In the genomic region with DNA sequence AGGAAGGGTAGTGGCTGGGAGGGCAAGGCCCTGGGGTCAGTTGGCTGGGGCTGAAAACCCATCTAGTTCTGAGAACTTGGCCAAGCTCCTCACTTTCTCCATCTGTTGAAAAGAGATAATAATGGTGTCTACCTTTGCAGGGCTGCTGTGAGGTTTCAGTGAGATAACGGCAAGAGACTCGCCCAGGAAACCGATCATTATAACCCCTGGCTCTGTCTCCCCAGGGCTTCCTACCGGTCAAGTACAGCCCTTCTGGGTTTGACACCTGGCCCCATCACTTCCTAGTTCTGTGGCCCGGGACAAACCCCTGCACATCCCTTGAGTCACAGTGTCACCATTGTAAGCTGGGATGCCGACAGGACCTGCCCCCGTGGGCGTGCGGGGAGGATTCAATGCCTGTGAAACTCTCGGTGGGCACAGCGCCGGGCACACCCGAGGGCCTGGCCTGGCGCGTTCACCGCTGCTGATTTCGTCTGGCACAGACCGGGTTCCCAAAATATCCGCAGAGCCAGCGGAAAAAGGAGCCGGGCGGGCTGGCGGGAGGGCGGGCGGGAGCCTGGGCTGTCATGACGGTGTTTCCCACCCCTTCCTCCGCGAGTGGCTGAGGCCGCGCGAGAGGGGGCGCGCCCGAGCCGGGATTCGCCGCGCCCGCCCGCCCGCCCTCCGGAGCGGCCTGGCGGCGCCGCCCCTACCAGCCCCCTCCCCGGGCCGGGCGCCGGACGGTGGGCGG, we compare ENCODE assay signal across 8 cellular contexts. TPM values are rescaled to one million over a fixed set of nuclear protein-coding genes. Genes with fewer than 3 reads are reported as not detected.
DNase-seq lines count a peak whose midpoint lies in the region; ATAC-seq and TF ChIP-seq lines count a peak whose summit lies in the region.

No MANE protein-coding gene starts in this region.

- DNase-seq in COR-L47 (lab: John Stamatoyannopoulos, UW) = peak; percentile 37
- DNase-seq in activated naive CD8-positive, alpha-beta T cell treated with anti-CD3 and anti-CD28 coated beads for 36 hours = peak; percentile 81
- DNase-seq in Right ventricle myocardium superior = peak; percentile 85
- DNase-seq in ovary = peak; percentile 75 to 86 (median 82)
- DNase-seq in tibial artery = peak; percentile 72 to 94

- H3K4me1 Mint-ChIP-seq in activated naive CD8-positive, alpha-beta T cell treated with anti-CD3 and anti-CD28 coated beads for 36 hours = peaks cover 31% of the 10 kb centered on the region

- peak overlapping the region; percentile 68 for H3K27ac Mint-ChIP-seq in activated naive CD8-positive, alpha-beta T cell treated with anti-CD3 and anti-CD28 coated beads for 36 hours

- H3K36me3 ChIP-seq in KOPT-K1 (ENCODE audit: insufficient read depth, low read length) = peaks cover 35% of the 10 kb centered on the region
- H3K36me3 ChIP-seq in ovary = no peaks in the 10 kb centered on the region
- H3K36me3 ChIP-seq in tibial artery = peaks cover 16 to 29% (median 28%) of the 10 kb centered on the region in 3 donors

- TF ChIP-seq POLR2A in ovary (IDR thresholded peaks at IDR 0.05) = no peak

- H3K36me3 Mint-ChIP-seq in activated naive CD8-positive, alpha-beta T cell treated with anti-CD3 and anti-CD28 coated beads for 36 hours = peaks cover 14% of the 10 kb centered on the region

- 1% methylated on average over 38 to 52 of the region's 52 CpGs for whole genome bisulfite sequencing in ovary, 3 donors

- intact Hi-C loops in Right ventricle myocardium superior (cut with DNase I) = loop anchor here (10.0 kb wide), 1 partner anchor 146 kb away; a partner anchor contains a TSS
- intact Hi-C loops in ovary (cut with DNase I) = loop anchor here in 1 of 4 donors (2.0 kb wide), 1 partner anchor 24 kb away; a partner anchor contains a TSS
- intact Hi-C loops in tibial artery (cut with DNase I; ENCODE audit: low total_unique reads) = no loop called here

- ATAC-seq in GM21381 (IDR thresholded peaks at IDR 0.05; ENCODE audit: unreplicated experiment) (peak; percentile 38), SK-N-SH treated with all-trans-retinoic acid at 6 μM for 48 hours (peak; percentile 30), Right ventricle myocardium superior (ENCODE audit: poor library complexity) (peak; percentile 68)

- TF ChIP-seq CTCF in ovary (IDR thresholded peaks at IDR 0.05) (no peak), tibial artery (IDR thresholded peaks at IDR 0.05) (peak in 1 of 2 experiments; percentile 5)

- H3K4me1 ChIP-seq in ovary (ENCODE audit: insufficient read depth) (peaks cover 12% of the 10 kb centered on the region), tibial artery (peaks cover 0 to 57% (median 43%) of the 10 kb centered on the region in 4 donors)

- no peaks in the 10 kb centered on the region for H3K27me3 Mint-ChIP-seq in activated naive CD8-positive, alpha-beta T cell treated with anti-CD3 and anti-CD28 coated beads for 36 hours

- no peaks in the 10 kb centered on the region for H3K9me3 ChIP-seq in KOPT-K1 (ENCODE audit: insufficient read depth, low read length, poor library complexity, severe bottlenecking)
- no peaks in the 10 kb centered on the region for H3K9me3 ChIP-seq in ovary
- no peaks in the 10 kb centered on the region for H3K9me3 ChIP-seq in tibial artery

- H3K4me3 ChIP-seq in ovary (peak overlapping the region; percentile 38), tibial artery (peak overlapping the region; percentile 59 to 83)

- H3K9me3 Mint-ChIP-seq in activated naive CD8-positive, alpha-beta T cell treated with anti-CD3 and anti-CD28 coated beads for 36 hours = no peaks in the 10 kb centered on the region

- H3K27ac ChIP-seq in KOPT-K1 (ENCODE audit: low read depth, low read length, poor library complexity, severe bottlenecking) (peak overlapping the region; percentile 82), ovary (peak overlapping the region; percentile 66 to 67), tibial artery (peak overlapping the region; percentile 94 to 96)

- H3K27me3 ChIP-seq in ovary (no peaks in the 10 kb centered on the region), tibial artery (no peaks in the 10 kb centered on the region)

- H3K4me3 Mint-ChIP-seq in activated naive CD8-positive, alpha-beta T cell treated with anti-CD3 and anti-CD28 coated beads for 36 hours = peak overlapping the region; percentile 78

- TF ChIP-seq EP300 in ovary (IDR thresholded peaks at IDR 0.05) = no peak

TF ChIP-seq in SK-N-SH treated with all-trans-retinoic acid at 6 μM for 48 hours, 23 proteins besides CTCF, POLR2A, EP300 and RAD21:
- no peak for TF ChIP-seq SNAI2 (CRISPR knock-in tag; IDR thresholded peaks at IDR 0.05)
- no peak for TF ChIP-seq ISL1 (CRISPR knock-in tag; IDR thresholded peaks at IDR 0.05)
- TF ChIP-seq PPARA (CRISPR knock-in tag; IDR thresholded peaks at IDR 0.05; ENCODE audit: borderline replicate concordance) = no peak
- no peak for TF ChIP-seq OSR1 (CRISPR knock-in tag; IDR thresholded peaks at IDR 0.05)
- TF ChIP-seq, protein P1, sequence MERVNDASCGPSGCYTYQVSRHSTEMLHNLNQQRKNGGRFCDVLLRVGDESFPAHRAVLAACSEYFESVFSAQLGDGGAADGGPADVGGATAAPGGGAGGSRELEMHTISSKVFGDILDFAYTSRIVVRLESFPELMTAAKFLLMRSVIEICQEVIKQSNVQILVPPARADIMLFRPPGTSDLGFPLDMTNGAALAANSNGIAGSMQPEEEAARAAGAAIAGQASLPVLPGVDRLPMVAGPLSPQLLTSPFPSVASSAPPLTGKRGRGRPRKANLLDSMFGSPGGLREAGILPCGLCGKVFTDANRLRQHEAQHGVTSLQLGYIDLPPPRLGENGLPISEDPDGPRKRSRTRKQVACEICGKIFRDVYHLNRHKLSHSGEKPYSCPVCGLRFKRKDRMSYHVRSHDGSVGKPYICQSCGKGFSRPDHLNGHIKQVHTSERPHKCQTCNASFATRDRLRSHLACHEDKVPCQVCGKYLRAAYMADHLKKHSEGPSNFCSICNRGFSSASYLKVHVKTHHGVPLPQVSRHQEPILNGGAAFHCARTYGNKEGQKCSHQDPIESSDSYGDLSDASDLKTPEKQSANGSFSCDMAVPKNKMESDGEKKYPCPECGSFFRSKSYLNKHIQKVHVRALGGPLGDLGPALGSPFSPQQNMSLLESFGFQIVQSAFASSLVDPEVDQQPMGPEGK (CRISPR knock-in tag; IDR thresholded peaks at IDR 0.05; ENCODE audit: borderline replicate concordance) = no peak
- TF ChIP-seq ZC3H10 (CRISPR knock-in tag; IDR thresholded peaks at IDR 0.05) = no peak
- no peak for TF ChIP-seq CSDC2 (CRISPR knock-in tag; IDR thresholded peaks at IDR 0.05)
- TF ChIP-seq TCF4 (CRISPR knock-in tag; IDR thresholded peaks at IDR 0.05; ENCODE audit: borderline replicate concordance) = no peak
- no peak for TF ChIP-seq ZNF8 (CRISPR knock-in tag; IDR thresholded peaks at IDR 0.05)
- TF ChIP-seq ZFP30 (CRISPR knock-in tag; IDR thresholded peaks at IDR 0.05) = no peak
- no peak for TF ChIP-seq ZNF565 (CRISPR knock-in tag; conservative IDR thresholded peaks at IDR 0.05; ENCODE audit: low read depth)
- no peak for TF ChIP-seq RARB (CRISPR knock-in tag; IDR thresholded peaks at IDR 0.05)
- TF ChIP-seq ESRRG (CRISPR knock-in tag; IDR thresholded peaks at IDR 0.05) = no peak
- TF ChIP-seq ARNTL (CRISPR knock-in tag; IDR thresholded peaks at IDR 0.05; ENCODE audit: borderline replicate concordance, low read depth) = no peak
TF ChIP-seq in SK-N-SH treated with all-trans-retinoic acid at 6 μM for 48 hours: peak in this region for 0.

RNA-seq across cellular contexts. Expression of a gene that starts 4.5 kb away (rescaled TPM):
- total RNA-seq in activated naive CD8-positive, alpha-beta T cell treated with anti-CD3 and anti-CD28 coated beads for 36 hours = 10 to 100 TPM; 41.2 to 42.6 TPM
- total RNA-seq in Right ventricle myocardium superior (31.8 TPM), ovary (10 to 100 TPM; 14.4 to 31.0 (median 22.6) TPM)
- polyA plus RNA-seq in ovary = 10 to 100 TPM; 21.6 to 47.9 TPM

RNA-seq across cellular contexts. Expression of a gene that starts 23.7 kb away (rescaled TPM):
- total RNA-seq in activated naive CD8-positive, alpha-beta T cell treated with anti-CD3 and anti-CD28 coated beads for 36 hours = 10 to 100 TPM; 50.8 to 50.9 TPM
- total RNA-seq in Right ventricle myocardium superior (25.3 TPM), ovary (10 to 100 TPM; 13.7 to 34.0 (median 27.2) TPM)
- 10 to 100 TPM in 1 of 2 donors, 1 to 10 TPM in 1; 5.7 to 12.5 TPM for polyA plus RNA-seq in ovary

RNA-seq across cellular contexts. Expression of a gene that starts 48.1 kb away (rescaled TPM):
- 10 to 100 TPM; 18.2 to 18.5 TPM for total RNA-seq in activated naive CD8-positive, alpha-beta T cell treated with anti-CD3 and anti-CD28 coated beads for 36 hours
- 1.9 TPM for total RNA-seq in Right ventricle myocardium superior
- 1 to 10 TPM; 4.6 to 6.3 (median 5.8) TPM for total RNA-seq in ovary
- polyA plus RNA-seq in ovary = 1 to 10 TPM; 8.0 to 8.7 TPM

Comparison
In these comparisons a context has a peak if more than half of its experiments do, and no peak if none do; other contexts are left out.
1. Peak in every context shown above with its lines: DNase-seq, ATAC-seq, H3K4me3 ChIP-seq and H3K27ac ChIP-seq.